ENCODE assay signal across 9 cellular contexts in the genomic region with DNA sequence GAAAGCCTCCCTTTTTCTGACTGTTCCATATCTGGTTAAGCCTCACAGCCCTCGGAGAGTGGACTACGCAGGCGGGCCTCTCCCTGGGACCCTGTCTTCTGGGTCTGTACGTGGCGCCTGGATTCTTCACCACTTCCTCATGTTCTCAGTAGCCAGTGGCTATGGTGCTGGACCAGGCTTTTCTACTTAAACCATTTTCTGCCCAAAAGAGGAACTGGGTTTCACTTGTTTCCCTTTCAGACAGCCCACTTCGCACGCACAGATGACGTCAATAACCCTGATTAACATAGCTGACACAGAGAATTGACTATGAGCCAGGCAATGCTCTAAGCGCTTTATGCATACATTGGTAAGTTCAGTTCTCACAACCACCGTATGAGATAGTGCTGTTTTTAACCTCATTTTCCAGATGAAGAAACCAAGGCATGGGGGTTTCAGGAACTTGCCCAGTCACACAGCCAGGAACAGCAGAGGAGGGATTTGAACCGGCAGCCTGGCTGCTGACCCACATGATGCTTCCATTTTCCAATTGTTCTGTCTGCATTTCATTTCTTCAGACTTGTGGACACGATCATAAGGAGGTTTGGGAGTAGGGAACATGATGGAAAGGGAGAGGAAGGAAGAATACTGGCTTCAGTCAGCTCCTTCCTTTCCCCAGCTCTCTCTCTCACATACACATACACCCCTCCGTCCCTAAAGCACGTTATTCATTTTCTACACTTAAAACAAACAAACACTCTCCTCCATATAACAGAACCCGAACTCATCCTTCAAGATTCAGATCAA. TPM values are rescaled to one million over a fixed set of nuclear protein-coding genes. Genes with fewer than 3 reads are reported as not detected.
DNase-seq lines count a peak whose midpoint lies in the region; ATAC-seq and TF ChIP-seq lines count a peak whose summit lies in the region.
"Had no signal": no experiment of that assay in that cellular context is flagged by ENCODE, and none has a peak within 500 bp of the region (broad histone marks: within the 10 kb centered on the region; RNA-seq: fewer than 3 reads in every experiment).

No MANE protein-coding gene starts in this region.

- peak in 1 of 5 donors; percentile 46 for DNase-seq in CD8-positive, alpha-beta memory T cell
- peak; percentile 9 for DNase-seq in activated CD8-positive, alpha-beta T cell treated with anti-CD3 and anti-CD28 coated beads for 36 hours
- DNase-seq in memory B cell (ENCODE audit: low spot score in 2 of 2) (peak; percentile 61 to 81), NCI-H1930 (lab: John Stamatoyannopoulos, UW) (no peak), NCI-H2081 treated with DMSO at 0.1 percent for 48 hours (lab: John Stamatoyannopoulos, UW) (no peak)
- no peak for DNase-seq in effector CD8-positive, alpha-beta T cell (lab: John Stamatoyannopoulos, UW)

- H3K4me3 Mint-ChIP-seq in CD8-positive, alpha-beta memory T cell, result no peak overlapping the region
- no peak overlapping the region for H3K4me3 Mint-ChIP-seq in activated CD8-positive, alpha-beta T cell treated with anti-CD3 and anti-CD28 coated beads for 36 hours
- peak overlapping the region; percentile 84 for H3K4me3 Mint-ChIP-seq in memory B cell

- no peaks in the 10 kb centered on the region for H3K36me3 ChIP-seq in CD8-positive, alpha-beta memory T cell (ENCODE audit: insufficient read depth, low read length)

- POLR2A ChIA-PET in CD8-positive, alpha-beta memory T cell (lab: Charles Lee), result no interaction called here
- POLR2A ChIA-PET in activated CD8-positive, alpha-beta T cell treated with anti-CD3 and anti-CD28 coated beads for 36 hours (lab: Charles Lee), result no interaction called here

- H3K4me1 Mint-ChIP-seq in CD8-positive, alpha-beta memory T cell, result no peaks in the 10 kb centered on the region
- peaks cover 2% of the 10 kb centered on the region for H3K4me1 Mint-ChIP-seq in activated CD8-positive, alpha-beta T cell treated with anti-CD3 and anti-CD28 coated beads for 36 hours (ENCODE audit: low read depth)
- peaks cover 21% of the 10 kb centered on the region for H3K4me1 Mint-ChIP-seq in memory B cell

- peaks cover 0 to 2% of the 10 kb centered on the region in 2 donors for H3K27me3 Mint-ChIP-seq in CD8-positive, alpha-beta memory T cell
- no peaks in the 10 kb centered on the region for H3K27me3 Mint-ChIP-seq in activated CD8-positive, alpha-beta T cell treated with anti-CD3 and anti-CD28 coated beads for 36 hours
- no peaks in the 10 kb centered on the region for H3K27me3 Mint-ChIP-seq in memory B cell

- H3K4me3 ChIP-seq in CD8-positive, alpha-beta memory T cell (ENCODE audit: low read length), result no peak overlapping the region

- no peaks in the 10 kb centered on the region for H3K9me3 ChIP-seq in CD8-positive, alpha-beta memory T cell (ENCODE audit: low read length)

- no peaks in the 10 kb centered on the region for H3K27me3 ChIP-seq in CD8-positive, alpha-beta memory T cell (ENCODE audit: insufficient read depth, low read length, poor library complexity, severe bottlenecking)

- intact Hi-C loops in activated CD8-positive, alpha-beta T cell treated with anti-CD3 and anti-CD28 coated beads for 36 hours (cut with micrococcal nuclease), result no loop called here

- H3K27ac ChIP-seq in CD8-positive, alpha-beta memory T cell (ENCODE audit: low read depth, low read length), result peak overlapping the region; percentile 28

- peaks cover 0 to 2% (median 0%) of the 10 kb centered on the region in 3 donors for H3K36me3 Mint-ChIP-seq in CD8-positive, alpha-beta memory T cell
- H3K36me3 Mint-ChIP-seq in activated CD8-positive, alpha-beta T cell treated with anti-CD3 and anti-CD28 coated beads for 36 hours (ENCODE audit: low read depth), result no peaks in the 10 kb centered on the region
- no peaks in the 10 kb centered on the region for H3K36me3 Mint-ChIP-seq in memory B cell
- H3K36me3 Mint-ChIP-seq: activated naive CD4-positive, alpha-beta T cell treated with anti-CD3 and anti-CD28 coated beads, Interleukin-2, amount 50 U/mL, for 72 hours had no signal

- H3K4me1 ChIP-seq in CD8-positive, alpha-beta memory T cell (ENCODE audit: insufficient read depth, low read length), result no peaks in the 10 kb centered on the region

- no peak overlapping the region for H3K27ac Mint-ChIP-seq in CD8-positive, alpha-beta memory T cell
- H3K27ac Mint-ChIP-seq in activated CD8-positive, alpha-beta T cell treated with anti-CD3 and anti-CD28 coated beads for 36 hours, result no peak overlapping the region
- H3K27ac Mint-ChIP-seq in memory B cell, result peak overlapping the region; percentile 93

- CTCF ChIA-PET in CD8-positive, alpha-beta memory T cell (lab: Charles Lee), result no interaction called here
- CTCF ChIA-PET in activated CD8-positive, alpha-beta T cell treated with anti-CD3 and anti-CD28 coated beads for 36 hours (lab: Charles Lee), result interaction anchor here (1.1 to 5.3 kb wide), 4 partner anchors 21 to 68 kb away, joined by 4 to 22 read pairs (median 6); no protein-coding TSS in a partner anchor

- peak; percentile 85 for ATAC-seq in GM19438 (IDR thresholded peaks at IDR 0.05; ENCODE audit: low read depth, unreplicated experiment)
- ATAC-seq in HG03432 (IDR thresholded peaks at IDR 0.05; ENCODE audit: unreplicated experiment), result peak; percentile 88
- peak; percentile 53 for ATAC-seq in activated CD8-positive, alpha-beta T cell treated with anti-CD3 and anti-CD28 coated beads for 36 hours
- peak; percentile 89 for ATAC-seq in memory B cell (ENCODE audit: low read depth)

- no peaks in the 10 kb centered on the region for H3K9me3 Mint-ChIP-seq in CD8-positive, alpha-beta memory T cell
- no peaks in the 10 kb centered on the region for H3K9me3 Mint-ChIP-seq in activated CD8-positive, alpha-beta T cell treated with anti-CD3 and anti-CD28 coated beads for 36 hours
- H3K9me3 Mint-ChIP-seq in memory B cell, result no peaks in the 10 kb centered on the region
- H3K9me3 Mint-ChIP-seq: activated naive CD4-positive, alpha-beta T cell treated with anti-CD3 and anti-CD28 coated beads, Interleukin-2, amount 50 U/mL, for 72 hours had no signal

- TF ChIP-seq CTCF in activated CD8-positive, alpha-beta T cell treated with anti-CD3 and anti-CD28 coated beads for 36 hours (IDR thresholded peaks at IDR 0.05), result no peak

RNA-seq across cellular contexts. Expression of gene MYOM1, which starts 41.7 kb away (rescaled TPM):
- 1 to 10 TPM in 1 of 2 experiments, under 1 TPM in 1; 0.84 to 1.2 TPM for total RNA-seq in CD8-positive, alpha-beta memory T cell
- polyA plus RNA-seq in CD8-positive, alpha-beta memory T cell, result 0.92 TPM
- 1 to 10 TPM; 1.0 to 1.3 TPM for total RNA-seq in activated CD8-positive, alpha-beta T cell treated with anti-CD3 and anti-CD28 coated beads for 36 hours

Comparison
In these comparisons a context has a peak if more than half of its experiments do, and no peak if none do; other contexts are left out.
1. DNase-seq: peak in activated CD8-positive, alpha-beta T cell treated with anti-CD3 and anti-CD28 coated beads for 36 hours (single experiment) and memory B cell (2 of 2); none in NCI-H1930 (0 of 2), NCI-H2081 treated with DMSO at 0.1 percent for 48 hours (single experiment) and effector CD8-positive, alpha-beta T cell (single experiment).
2. Peak in every context shown above with its lines, with median percentiles within 50 percentile points of each other: ATAC-seq.